In the genomic region with DNA sequence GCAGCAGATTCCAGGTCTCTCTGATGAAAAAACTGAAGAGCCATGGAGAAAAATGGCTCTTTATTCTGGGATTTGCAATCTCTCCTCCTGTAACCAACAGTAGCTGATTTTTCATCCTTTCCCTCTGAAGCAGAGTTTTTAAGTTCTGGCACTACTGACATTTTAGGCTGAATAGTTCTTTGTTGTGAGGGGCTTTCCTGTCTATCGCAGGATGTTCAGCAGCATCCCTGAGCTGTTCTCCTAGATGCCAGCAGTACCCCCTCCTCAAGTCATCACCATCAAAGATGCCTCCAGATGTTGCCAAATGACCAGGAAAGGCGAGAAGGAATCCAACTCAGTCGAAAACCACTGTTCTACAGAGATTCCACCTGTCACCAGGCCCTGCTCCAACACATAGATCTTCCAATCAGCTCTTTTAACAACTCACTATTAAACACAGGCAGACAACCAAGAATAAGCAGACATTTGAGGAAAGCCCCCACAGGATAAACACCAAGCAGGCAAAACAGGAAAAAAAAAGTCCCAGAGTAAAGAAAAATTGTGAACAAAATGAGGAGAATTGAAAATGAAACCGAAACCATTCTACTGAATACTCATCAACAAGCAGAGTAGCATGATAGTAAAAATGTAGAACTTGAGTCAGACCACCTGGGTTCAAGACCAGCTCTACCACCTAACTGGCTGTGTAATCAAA, we compare ENCODE assay signal across 8 cellular contexts.
DNase-seq lines count a peak whose midpoint lies in the region; ATAC-seq, FAIRE-seq and TF ChIP-seq lines count a peak whose summit lies in the region.

No MANE protein-coding gene starts in this region.

- DNase-seq in activated B cell treated with CpG ODN at 0.5 μM for 24 hours, result no peak
- DNase-seq in kidney, result no peak
- DNase-seq in aorta, result no peak
- DNase-seq in T-helper 9 cell, result no peak
- DNase-seq in NCI-H1105 treated with DMSO at 0.1 percent for 48 hours (lab: John Stamatoyannopoulos, UW), result no peak

- peaks cover 15% of the 10 kb centered on the region for H3K4me1 Mint-ChIP-seq in activated B cell treated with CpG ODN at 0.5 μM for 24 hours

- H3K9me3 Mint-ChIP-seq in activated B cell treated with CpG ODN at 0.5 μM for 24 hours, result no peaks in the 10 kb centered on the region

- H3K4me3 ChIP-seq in kidney (ENCODE audit: low read length in 2 of 2) (peak overlapping the region; percentile 12 to 45), aorta (ENCODE audit: low read length in 2 of 2) (peak overlapping the region; percentile 48 to 62)

- FAIRE-seq in kidney (lab: Jason Lieb, UNC), result no peak

- intact Hi-C loops in activated B cell treated with CpG ODN at 0.5 μM for 24 hours (cut with micrococcal nuclease) (no loop called here), kidney (cut with DNase I) (no loop called here), aorta (cut with DNase I) (loop anchor here in 1 of 2 donors (1.0 to 10.0 kb wide), 4 partner anchors 53 to 436 kb away; no protein-coding TSS in a partner anchor)

- no peaks in the 10 kb centered on the region for H3K27me3 ChIP-seq in aorta (ENCODE audit: control insufficient read depth in 1 of 2, insufficient read depth in 2 of 2, low read length in 1 of 2)

- H3K9ac ChIP-seq in kidney (ENCODE audit: low read length in 2 of 2), result no peak overlapping the region

- no peaks in the 10 kb centered on the region for H3K36me3 Mint-ChIP-seq in activated B cell treated with CpG ODN at 0.5 μM for 24 hours (ENCODE audit: low read depth)

- TF ChIP-seq CTCF in activated B cell treated with CpG ODN at 0.5 μM for 24 hours (IDR thresholded peaks at IDR 0.05) (no peak), kidney (IDR thresholded peaks at IDR 0.05; ENCODE audit: borderline replicate concordance, extremely low read depth, insufficient read depth) (no peak)

- 53 to 54% methylated on average over 4 of the region's 4 CpGs for WGBS in aorta, 2 donors

- CTCF ChIA-PET in activated B cell treated with CpG ODN at 0.5 μM for 24 hours (lab: Charles Lee), result interaction anchor here (0.6 to 1.1 kb wide), 4 partner anchors 10 to 809 kb away, joined by 3 read pairs; no protein-coding TSS in a partner anchor

- peak overlapping the region; percentile 62 for H3K27ac Mint-ChIP-seq in activated B cell treated with CpG ODN at 0.5 μM for 24 hours

- peaks cover 2 to 3% of the 10 kb centered on the region in 2 donors for H3K4me1 ChIP-seq in kidney (ENCODE audit: control insufficient read depth in 1 of 2, insufficient read depth in 1 of 2, low read depth in 1 of 2, low read length in 2 of 2)
- no peaks in the 10 kb centered on the region for H3K4me1 ChIP-seq in aorta (ENCODE audit: control insufficient read depth in 1 of 2, insufficient read depth in 2 of 2, low read length in 2 of 2)

- no peaks in the 10 kb centered on the region for H3K36me3 ChIP-seq in kidney (ENCODE audit: control insufficient read depth in 1 of 2, insufficient read depth in 2 of 2, low read length in 2 of 2)
- no peaks in the 10 kb centered on the region for H3K36me3 ChIP-seq in aorta (ENCODE audit: control insufficient read depth in 1 of 2, insufficient read depth in 2 of 2, low read length in 1 of 2)

- no peaks in the 10 kb centered on the region for H3K27me3 Mint-ChIP-seq in activated B cell treated with CpG ODN at 0.5 μM for 24 hours

- peak; percentile 73 for ATAC-seq in GM18511 (IDR thresholded peaks at IDR 0.05; ENCODE audit: unreplicated experiment)
- peak; percentile 62 for ATAC-seq in HG02759 (IDR thresholded peaks at IDR 0.05; ENCODE audit: unreplicated experiment)
- ATAC-seq in activated B cell treated with CpG ODN at 0.5 μM for 24 hours (ENCODE audit: low read depth), result peak; percentile 45
- ATAC-seq in aorta (ENCODE audit: low FRiP score), result no peak
- no peak for ATAC-seq in GM19467 (IDR thresholded peaks at IDR 0.05; ENCODE audit: unreplicated experiment)

- H3K27ac ChIP-seq in kidney (ENCODE audit: low read depth in 2 of 2, low read length in 2 of 2), result no peak overlapping the region
- H3K27ac ChIP-seq in aorta (ENCODE audit: low read depth in 1 of 2, low read length in 2 of 2), result peak overlapping the region; percentile 22 to 64

- POLR2A ChIA-PET in activated B cell treated with CpG ODN at 0.5 μM for 24 hours (lab: Charles Lee), result interaction anchor here (0.5 kb wide), 1 partner anchor 355 kb away, joined by 4 read pairs; no protein-coding TSS in a partner anchor

- H3K9me3 ChIP-seq in kidney (ENCODE audit: control insufficient read depth in 1 of 2, low read length in 2 of 2) (no peaks in the 10 kb centered on the region), aorta (ENCODE audit: control insufficient read depth, low read length) (no peaks in the 10 kb centered on the region)

- H3K4me3 Mint-ChIP-seq in activated B cell treated with CpG ODN at 0.5 μM for 24 hours, result peak overlapping the region; percentile 64

Comparison
In these comparisons a context has a peak if more than half of its experiments do, and no peak if none do; other contexts are left out.
1. ATAC-seq: peak in GM18511 (single experiment), HG02759 (single experiment) and activated B cell treated with CpG ODN at 0.5 μM for 24 hours (single experiment); none in aorta (single experiment) and GM19467 (single experiment).
2. H3K27ac ChIP-seq: peak in aorta (2 of 2); none in kidney (0 of 2).